Comparison of ENCODE assay signal across 8 cellular contexts in genomic region chr11:9613118-9613829, GRCh38. TPM values are rescaled to one million over a fixed set of nuclear protein-coding genes. Genes with fewer than 3 reads are reported as not detected.
DNase-seq lines count a peak whose midpoint lies in the region; ATAC-seq and TF ChIP-seq lines count a peak whose summit lies in the region.

No MANE protein-coding gene starts in this region.

- DNase-seq in GM10266 (ENCODE audit: extremely low spot score) (peak; percentile 85), NCI-H1105 (lab: John Stamatoyannopoulos, UW) (peak; percentile 87), SW 1271 (lab: John Stamatoyannopoulos, UW) (peak; percentile 85 to 96), adipocyte (ENCODE audit: low read depth) (peak; percentile 99), cardiac septum (ENCODE audit: low spot score) (peak; percentile 97), pons (ENCODE audit: low spot score) (peak; percentile 97), type B pancreatic cell (ENCODE audit: extremely low spot score, unreplicated experiment) (peak; percentile 94)

- peaks cover 24% of the 10 kb centered on the region for H3K4me1 Mint-ChIP-seq in type B pancreatic cell (ENCODE audit: unreplicated experiment)

- peak overlapping the region; percentile 93 for H3K4me3 Mint-ChIP-seq in type B pancreatic cell

- no peaks in the 10 kb centered on the region for H3K36me3 Mint-ChIP-seq in type B pancreatic cell

- H3K4me3 ChIP-seq in adipocyte (ENCODE audit: low read length) = peak overlapping the region; percentile 80

- H3K9me3 Mint-ChIP-seq in type B pancreatic cell = peaks cover 6% of the 10 kb centered on the region

- intact Hi-C loops in cardiac septum (cut with DNase I) = loop anchor here (2.0 to 5.0 kb wide), 4 partner anchors 38 to 151 kb away; partner anchors contain the start of genes SWAP70 and ZNF143

- ATAC-seq in HG02588 (IDR thresholded peaks at IDR 0.05; ENCODE audit: unreplicated experiment) = peak; percentile 41

- H3K27me3 Mint-ChIP-seq in type B pancreatic cell = no peaks in the 10 kb centered on the region

- H3K4me1 ChIP-seq in adipocyte (ENCODE audit: control insufficient read depth, insufficient read depth, low read length) = peaks cover 43% of the 10 kb centered on the region

- H3K9ac ChIP-seq in adipocyte (ENCODE audit: low read length) = peak overlapping the region; percentile 96

- H3K27me3 ChIP-seq in adipocyte (replicated peaks; ENCODE audit: control insufficient read depth, insufficient read depth, low read length) = no peaks in the 10 kb centered on the region

- TF ChIP-seq CTCF in GM10266 (IDR thresholded peaks at IDR 0.05; ENCODE audit: control insufficient read depth, insufficient read depth, low read depth, missing control alignments) (peak; percentile 93), type B pancreatic cell (conservative IDR thresholded peaks at IDR 0.05) (peak; percentile 96)

- peak overlapping the region; percentile 99 for H3K27ac Mint-ChIP-seq in type B pancreatic cell

- no peaks in the 10 kb centered on the region for H3K9me3 ChIP-seq in adipocyte (ENCODE audit: control insufficient read depth, low read length)

- no peaks in the 10 kb centered on the region for H3K36me3 ChIP-seq in adipocyte (ENCODE audit: control insufficient read depth, insufficient read depth, low read length, severe bottlenecking)

RNA-seq across cellular contexts. Expression of gene WEE1, which starts 39.8 kb away (rescaled TPM):
- total RNA-seq in cardiac septum (95.1 TPM), type B pancreatic cell (ENCODE audit: low replicate concordance) (80.1 and 104 TPM in 2 replicates)

RNA-seq across cellular contexts. Expression of gene SWAP70, which starts 50.6 kb away (rescaled TPM):
- total RNA-seq in cardiac septum (27.6 TPM), type B pancreatic cell (ENCODE audit: low replicate concordance) (18.8 and 35.6 TPM in 2 replicates)

Comparison
In these comparisons a context has a peak if more than half of its experiments do, and no peak if none do; other contexts are left out.
1. Peak in every context shown above with its lines: DNase-seq, ATAC-seq and H3K4me3 ChIP-seq.